8 cellular contexts compared by ENCODE assay signal in the genomic region with DNA sequence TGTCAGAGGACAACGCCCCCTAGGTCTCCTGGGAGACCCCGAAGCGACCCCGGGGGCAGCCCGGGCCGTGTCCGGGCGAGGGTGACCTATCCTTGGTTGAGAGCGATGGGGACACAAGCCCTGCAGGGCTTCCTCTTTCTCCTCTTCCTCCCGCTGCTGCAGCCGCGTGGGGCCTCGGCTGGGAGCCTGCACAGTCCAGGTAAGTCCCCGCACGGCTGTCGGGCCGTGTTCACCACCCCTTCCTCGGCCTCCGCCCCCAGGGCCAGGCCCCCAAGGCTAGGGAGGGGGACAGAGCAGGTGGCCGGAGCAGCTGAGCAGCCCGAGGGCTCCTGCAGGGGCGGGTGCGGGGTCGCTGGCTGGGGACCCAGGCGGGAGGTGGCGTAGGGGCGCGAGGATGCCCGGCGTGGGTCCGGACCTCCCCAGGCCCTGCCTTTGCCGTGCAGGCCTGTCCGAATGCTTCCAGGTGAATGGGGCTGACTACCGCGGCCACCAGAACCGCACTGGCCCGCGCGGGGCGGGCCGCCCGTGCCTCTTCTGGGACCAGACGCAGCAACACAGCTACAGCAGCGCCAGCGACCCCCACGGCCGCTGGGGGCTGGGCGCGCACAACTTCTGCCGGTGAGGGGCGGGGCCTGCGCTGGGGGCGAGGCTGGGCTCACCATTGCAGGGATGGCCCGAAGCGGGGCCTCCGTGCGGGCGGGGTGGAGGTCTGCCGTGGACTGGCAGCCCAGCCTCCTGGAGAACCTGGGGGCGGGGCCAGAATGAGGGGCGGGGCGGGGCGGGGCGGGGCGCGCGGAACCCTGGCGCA.
A peak's percentile ranks its signal among the peaks of the same experiment; 100 is the strongest.
DNase-seq lines count a peak whose midpoint lies in the region; TF ChIP-seq lines count a peak whose summit lies in the region.

No MANE protein-coding gene starts in this region.

- no peaks in the 10 kb centered on the region for H4K20me1 ChIP-seq in KMS-11 (ENCODE audit: insufficient read depth)

- H3K4me3 ChIP-seq in KMS-11 (IDR thresholded peaks at IDR 0.05; ENCODE audit: insufficient read depth, low read depth, low read length): no peak overlapping the region

- no peak overlapping the region for H3K9ac ChIP-seq in KMS-11

- peaks cover 1% of the 10 kb centered on the region; the same call in 1 of the 2 replicates for H3K79me2 ChIP-seq in KMS-11 (ENCODE audit: insufficient read depth, low read depth)

- DNase-seq in DMS79 treated with DMSO at 0.1 percent for 48 hours (lab: John Stamatoyannopoulos, UW): peak; percentile 36
- peak; percentile 98 for DNase-seq in RPMI8226
- peak; percentile 39 for DNase-seq in activated effector memory CD4-positive, alpha-beta T cell treated with Interleukin-2 at 50 U/mL for 16 hours
- DNase-seq in islet precursor cell: peak; percentile 97
- peak; percentile 21 to 74 (median 64) for DNase-seq in stimulated activated naive CD4-positive, alpha-beta T cell (lab: John Stamatoyannopoulos, UW)
- DNase-seq in cerebellar nuclear complex (lab: John Stamatoyannopoulos, UW): no peak
- no peak for DNase-seq in NCI-H128 (lab: John Stamatoyannopoulos, UW; ENCODE audit: unreplicated experiment)

- no peak overlapping the region for H3K27ac ChIP-seq in KMS-11

- no peaks in the 10 kb centered on the region for H3K36me3 ChIP-seq in KMS-11 (ENCODE audit: insufficient read depth)

- H3K27me3 ChIP-seq in KMS-11 (ENCODE audit: insufficient read depth, low read depth): peaks cover 27% of the 10 kb centered on the region

- peak overlapping the region; percentile 97 for H3K4me2 ChIP-seq in KMS-11

- no peak; the same call in 1 of the 2 replicates for TF ChIP-seq CTCF in KMS-11 (conservative IDR thresholded peaks at IDR 0.05; ENCODE audit: low read depth, low read length)

- H3K4me1 ChIP-seq in KMS-11 (ENCODE audit: low read depth, poor library complexity, severe bottlenecking): peaks cover 47% of the 10 kb centered on the region

- H2AFZ ChIP-seq in KMS-11 (ENCODE audit: low read depth): peak overlapping the region; percentile 76

Comparison
In these comparisons a context has a peak if more than half of its experiments do, and no peak if none do; other contexts are left out.
1. DNase-seq: peak in DMS79 treated with DMSO at 0.1 percent for 48 hours (single experiment), RPMI8226 (single experiment), activated effector memory CD4-positive, alpha-beta T cell treated with Interleukin-2 at 50 U/mL for 16 hours (single experiment), islet precursor cell (single experiment) and stimulated activated naive CD4-positive, alpha-beta T cell (6 of 6); none in cerebellar nuclear complex (0 of 2) and NCI-H128 (single experiment).